In genomic region chr15:37137221-37137620, GRCh38 we compare ENCODE assay signal across 16 cellular contexts. TPM values are rescaled to one million over a fixed set of nuclear protein-coding genes. Genes with fewer than 3 reads are reported as not detected.
DNase-seq lines count a peak whose midpoint lies in the region; TF ChIP-seq lines count a peak whose summit lies in the region.
"Had no signal": no experiment of that assay in that cellular context is flagged by ENCODE, and none has a peak within 500 bp of the region (broad histone marks: within the 10 kb centered on the region; RNA-seq: fewer than 3 reads in every experiment).

No MANE protein-coding gene starts in this region.

- in situ Hi-C loops in GM23248 (cut with MboI) = loop anchor here (25.0 kb wide), 1 partner anchor 750 kb away; no protein-coding TSS in a partner anchor

- H3K27ac ChIP-seq in GM23248 = no peak overlapping the region
- peak overlapping the region in 1 of 5 donors; percentile 1 for H3K27ac ChIP-seq in adrenal gland
- H3K27ac ChIP-seq: BLaER1, HL-60 had no signal

- H3K36me3 ChIP-seq in GM23248 (ENCODE audit: low read depth) = no peaks in the 10 kb centered on the region
- no peaks in the 10 kb centered on the region for H3K36me3 ChIP-seq in adrenal gland (replicated peaks in 1 of 2)
- H3K36me3 ChIP-seq: BLaER1 had no signal

- H3K9me2 ChIP-seq in GM23248 (ENCODE audit: insufficient read depth) = no peaks in the 10 kb centered on the region

- no peak for TF ChIP-seq POLR2A in adrenal gland (IDR thresholded peaks at IDR 0.05)

- H3K4me1 ChIP-seq in GM23248 (ENCODE audit: insufficient read depth) (peaks cover 20% of the 10 kb centered on the region), adrenal gland (replicated peaks in 1 of 2) (peaks cover 0 to 19% of the 10 kb centered on the region in 2 donors)

- no peak overlapping the region for H2AFZ ChIP-seq in GM23248
- H2AFZ ChIP-seq: GM23338 had no signal

- H3K4me2 ChIP-seq in GM23248 (ENCODE audit: unreplicated experiment) = peak overlapping the region; percentile 8
- H3K4me2 ChIP-seq: BLaER1, GM23338 had no signal

- no peaks in the 10 kb centered on the region for H4K20me1 ChIP-seq in GM23248 (ENCODE audit: insufficient read depth)
- H4K20me1 ChIP-seq: BLaER1 had no signal

- 68 to 74% methylated on average over 2 of the region's 2 CpGs for WGBS in GM23248 (ENCODE audit: low coverage in 1 of 2, low lambda C conversion rate in 2 of 2, missing lambda C conversion rate in 2 of 2), 2 experiments
- WGBS in adrenal gland, 4 donors = 52 to 74% (median 60%) methylated on average over 2 of the region's 2 CpGs

- peak; percentile 8 for DNase-seq in GM23248
- DNase-seq in amniotic epithelial cell (ENCODE audit: low read depth) = peak; percentile 89
- peak; percentile 32 for DNase-seq in fibroblast of pulmonary artery (ENCODE audit: low read depth)
- DNase-seq in retinal pigment epithelial cell (ENCODE audit: low read depth) = peak; percentile 43
- DNase-seq in stimulated activated CD4-positive, alpha-beta T cell treated with anti-CD3 and anti-CD28 coated beads, Interleukin-2, amount 100 ng/mL, for 24 hours = no peak
- DNase-seq in adrenal gland = no peak
- no peak for DNase-seq in MV-4-11 (lab: John Stamatoyannopoulos, UW)
- DNase-seq: 8988T; CD4-positive, alpha-beta memory T cell; DMS153; DMS79; GDM1 had no signal

- H3F3A ChIP-seq in GM23248 (ENCODE audit: insufficient read depth) = peaks cover 11% of the 10 kb centered on the region; the same call in 1 of the 2 replicates

- no peak overlapping the region for H3K9ac ChIP-seq in GM23248
- H3K9ac ChIP-seq: BLaER1 had no signal

- no peaks in the 10 kb centered on the region for H3K79me2 ChIP-seq in GM23248 (ENCODE audit: insufficient read depth)

- TF ChIP-seq CTCF in fibroblast of pulmonary artery (IDR thresholded peaks at IDR 0.05; ENCODE audit: low read length, missing control alignments) (no peak), retinal pigment epithelial cell (conservative IDR thresholded peaks at IDR 0.05; ENCODE audit: low read depth, low read length) (no peak), adrenal gland (IDR thresholded peaks at IDR 0.05) (no peak)

- H3K27me3 ChIP-seq in GM23248 (replicated peaks; ENCODE audit: insufficient read depth) (no peaks in the 10 kb centered on the region), adrenal gland (no peaks in the 10 kb centered on the region)
- H3K27me3 ChIP-seq: BLaER1 had no signal

- intact Hi-C loops in adrenal gland (cut with DNase I) = loop anchor here in 1 of 2 donors (10.0 kb wide), 1 partner anchor 252 kb away; no protein-coding TSS in a partner anchor

- no peak overlapping the region for H3K4me3 ChIP-seq in GM23248
- H3K4me3 ChIP-seq in fibroblast of pulmonary artery (replicated peaks; ENCODE audit: low read depth, low read length) = no peak overlapping the region
- H3K4me3 ChIP-seq in retinal pigment epithelial cell (ENCODE audit: low read length) = no peak overlapping the region
- no peak overlapping the region for H3K4me3 ChIP-seq in adrenal gland
- H3K4me3 ChIP-seq: BLaER1, GM23338 had no signal

- H3K9me3 ChIP-seq in GM23248 (ENCODE audit: low read depth) = no peaks in the 10 kb centered on the region
- no peaks in the 10 kb centered on the region for H3K9me3 ChIP-seq in adrenal gland (replicated peaks in 1 of 3)
- H3K9me3 ChIP-seq: BLaER1 had no signal

RNA-seq across cellular contexts. Expression of gene MEIS2, which starts 36.9 kb away (rescaled TPM):
- 23.7 and 29.3 TPM in 2 replicates for total RNA-seq in GM23248 (2014; rRNA removed; shearing (Covaris generic))
- polyA plus RNA-seq in GM23248 (2016; fragmentation: Nextera tagmentation; extraction: Ambion mirVana) (24.1 and 26.2 TPM in 2 replicates), adrenal gland (10 to 100 TPM; 36.2 to 75.3 (median 38.4) TPM)
- total RNA-seq in adrenal gland = 100 to 1,000 TPM in 3 of 8 donors, 10 to 100 TPM in 5; 45.0 to 139 (median 76.1) TPM
- total RNA-seq: CD4-positive, alpha-beta memory T cell; GM23338 had no signal
- polyA plus RNA-seq: CD14-positive monocyte; CD4-positive, alpha-beta memory T cell had no signal

Comparison
In these comparisons a context has a peak if more than half of its experiments do, and no peak if none do; other contexts are left out.
1. DNase-seq: peak in GM23248 (single experiment), amniotic epithelial cell (single experiment), fibroblast of pulmonary artery (single experiment) and retinal pigment epithelial cell (single experiment); none in stimulated activated CD4-positive, alpha-beta T cell treated with anti-CD3 and anti-CD28 coated beads, Interleukin-2, amount 100 ng/mL, for 24 hours (0 of 2), adrenal gland (0 of 7) and MV-4-11 (single experiment).